15 cellular contexts compared by ENCODE assay signal in the genomic region with DNA sequence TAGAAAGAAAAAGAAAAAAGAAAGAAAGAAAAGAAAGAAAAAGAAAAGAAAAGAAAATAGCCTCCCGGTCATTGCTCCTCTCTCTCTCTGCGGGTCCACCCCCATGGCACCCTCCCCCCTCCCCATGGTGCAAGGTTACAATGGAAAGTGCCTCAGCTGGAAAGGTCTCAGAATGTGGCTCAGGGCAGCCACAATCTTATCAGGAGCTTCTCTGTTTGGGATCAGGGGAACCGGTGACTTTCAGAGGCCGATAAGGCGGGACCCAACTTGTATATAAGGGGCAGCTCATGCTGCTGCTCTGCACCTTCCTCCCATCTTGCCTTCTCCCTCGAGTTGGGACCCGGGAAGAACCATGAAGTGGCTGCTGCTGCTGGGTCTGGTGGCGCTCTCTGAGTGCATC. TPM values are rescaled to one million over a fixed set of nuclear protein-coding genes. Genes with fewer than 3 reads are reported as not detected.
"Had no signal": no experiment of that assay in that cellular context is flagged by ENCODE, and none has a peak within 500 bp of the region (broad histone marks: within the 10 kb centered on the region; RNA-seq: fewer than 3 reads in every experiment).

A gene (plus strand): TSS at position 301 of the 400 bp plus-strand sequence. CDS start 52 bp downstream, at position 353.

RNA-seq across cellular contexts. Expression of the gene that starts here (rescaled TPM):
- total RNA-seq: activated B cell treated with CpG ODN at 0.5 μM for 24 hours; activated CD4-positive, alpha-beta memory T cell treated with anti-CD3 and anti-CD28 coated beads for 36 hours; activated CD4-positive, alpha-beta T cell treated with anti-CD3 and anti-CD28 coated beads, Interleukin-2, amount 10 ng/mL, durations not matched to agents 24 days and 14 days; activated CD8-positive, alpha-beta memory T cell treated with anti-CD3 and anti-CD28 coated beads for 36 hours; activated CD8-positive, alpha-beta T cell treated with anti-CD3 and anti-CD28 coated beads for 36 hours; activated naive CD4-positive, alpha-beta T cell treated with anti-CD3 and anti-CD28 coated beads for 36 hours; activated naive CD4-positive, alpha-beta T cell treated with anti-CD3 and anti-CD28 coated beads, Interleukin-2, amount 50 U/mL, for 72 hours; activated naive CD8-positive, alpha-beta T cell treated with anti-CD3 and anti-CD28 coated beads for 36 hours; activated T-cell treated with anti-CD3 and anti-CD28 coated beads, Interleukin-2, amount 50 U/mL, for 4 hours; activated T-cell treated with anti-CD3 and anti-CD28 coated beads, Interleukin-2, amount 50 U/mL, for 72 hours; activated T-helper 1 cell treated with anti-CD3 and anti-CD28 coated beads, Interleukin-12 subunit alpha, Interleukin-12 subunit beta, Interleukin-2, Interleukin-4 antibody, amounts not matched to agents 30 ng/mL and 10 ng/mL and 1 ng/mL, durations not matched to agents 14 hours and 24 hours and 36 hours; activated T-helper 17 cell treated with anti-CD3 and anti-CD28 coated beads, Interleukin-2, amount 50 U/mL, for 72 hours; bronchial epithelial cell; chondrocyte; T-helper 2 cell treated with Interferon-gamma antibody and Interleukin-4, amounts not matched to agents 100 ng/mL and 5 ng/mL, for 36 hours had no signal
